Comparison of ENCODE assay signal across 9 cellular contexts in genomic region chr20:62879275-62880146, GRCh38.
"Had no signal": no experiment of that assay in that cellular context is flagged by ENCODE, and none has a peak within 500 bp of the region (broad histone marks: within the 10 kb centered on the region; RNA-seq: fewer than 3 reads in every experiment).

No MANE protein-coding gene starts in this region.

- H3K27ac ChIP-seq: ascending aorta, foreskin keratinocyte, heart right ventricle had no signal

- DNase-seq: activated CD4-positive, alpha-beta T cell treated with anti-CD3 and anti-CD28 coated beads for 48 hours; activated naive CD4-positive, alpha-beta T cell treated with Interleukin-2 at 50 U/mL for 16 hours; activated naive CD8-positive, alpha-beta T cell treated with anti-CD3 and anti-CD28 coated beads, Interleukin-2, amount 50 U/mL, for 24 hours; foreskin keratinocyte; heart right ventricle; mammary epithelial cell; stimulated activated CD4-positive, alpha-beta T cell treated with anti-CD3 and anti-CD28 coated beads, Interleukin-4, amount 100 ng/mL, for 4 hours had no signal

- H3K4me3 ChIP-seq: ascending aorta had no signal

- H3K9me3 ChIP-seq: ascending aorta, heart right ventricle had no signal

- ATAC-seq: activated naive CD8-positive, alpha-beta T cell treated with anti-CD3 and anti-CD28 coated beads, Interleukin-2, amount 50 U/mL, for 24 hours; foreskin keratinocyte; heart right ventricle had no signal

- H3K4me1 ChIP-seq: foreskin keratinocyte had no signal

- FAIRE-seq: bronchial epithelial cell had no signal

- H3K27me3 ChIP-seq: ascending aorta, foreskin keratinocyte had no signal
